ENCODE assay signal across 14 cellular contexts in the genomic region with DNA sequence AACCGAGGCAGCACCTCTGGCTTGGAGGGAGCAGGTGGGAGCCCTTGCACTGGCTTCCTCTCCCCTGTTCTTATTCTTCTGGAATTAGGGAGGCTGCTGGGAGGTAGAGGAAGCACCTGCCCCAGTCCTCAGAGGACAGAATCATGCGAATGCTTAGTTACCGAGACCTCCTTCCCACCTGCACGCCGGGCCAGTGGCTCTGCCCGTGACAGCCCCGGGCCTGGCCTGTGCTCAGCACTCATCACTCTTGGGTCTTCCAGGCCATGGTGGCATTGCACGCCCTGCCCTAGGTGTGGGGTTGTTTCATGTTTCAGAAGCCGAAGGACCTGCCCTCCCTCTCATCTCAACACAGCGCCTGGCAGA. TPM values are rescaled to one million over a fixed set of nuclear protein-coding genes. Genes with fewer than 3 reads are reported as not detected.
DNase-seq lines count a peak whose midpoint lies in the region; ATAC-seq and TF ChIP-seq lines count a peak whose summit lies in the region.
"Had no signal": no experiment of that assay in that cellular context is flagged by ENCODE, and none has a peak within 500 bp of the region (broad histone marks: within the 10 kb centered on the region; RNA-seq: fewer than 3 reads in every experiment).

No MANE protein-coding gene starts in this region.

- H3K4me1 Mint-ChIP-seq in T-helper 17 cell, result peaks cover 16% of the 10 kb centered on the region
- H3K4me1 Mint-ChIP-seq in mesothelial cell of epicardium, result peaks cover 41% of the 10 kb centered on the region

- DNase-seq in T-helper 17 cell (no peak), mesothelial cell of epicardium (ENCODE audit: low spot score in 2 of 2, unreplicated experiment in 2 of 2) (no peak), DMS 273 treated with DMSO at 0.1 percent for 48 hours (lab: John Stamatoyannopoulos, UW) (no peak), substantia nigra (lab: John Stamatoyannopoulos, UW) (no peak)
- no peak for DNase-seq in effector CD8-positive, alpha-beta T cell (lab: John Stamatoyannopoulos, UW)
- DNase-seq: activated CD4-positive, CD25-positive, alpha-beta regulatory T cell; NCI-H2171; occipital lobe had no signal

- no peaks in the 10 kb centered on the region for H3F3A ChIP-seq in DOHH2 (ENCODE audit: control insufficient read depth, insufficient read depth)

- no peaks in the 10 kb centered on the region for H3K36me3 ChIP-seq in DOHH2 (ENCODE audit: control insufficient read depth, low read length)
- H3K36me3 ChIP-seq: thoracic aorta had no signal

- H3K4me3 ChIP-seq in DOHH2 (ENCODE audit: low read length), result no peak overlapping the region
- H3K4me3 ChIP-seq: thoracic aorta had no signal

- H3K27ac Mint-ChIP-seq in T-helper 17 cell (peak overlapping the region; percentile 89), mesothelial cell of epicardium (peak overlapping the region; percentile 94)

- peaks cover 22% of the 10 kb centered on the region for H3K4me1 ChIP-seq in DOHH2 (ENCODE audit: control insufficient read depth, low read length)

- H3K36me3 Mint-ChIP-seq in T-helper 17 cell (ENCODE audit: low read depth) (no peaks in the 10 kb centered on the region), mesothelial cell of epicardium (no peaks in the 10 kb centered on the region)

- peaks cover 3% of the 10 kb centered on the region; the same call in 1 of the 2 replicates for H3K27me3 ChIP-seq in DOHH2 (ENCODE audit: control insufficient read depth, low read length)

- H3K27ac ChIP-seq in DOHH2 (ENCODE audit: low read depth, low read length) (peak overlapping the region; percentile 59), substantia nigra (ENCODE audit: low read depth, low read length, poor library complexity, severe bottlenecking) (no peak overlapping the region)
- H3K27ac ChIP-seq: epithelial cell of prostate, thoracic aorta had no signal

- H3K9me3 ChIP-seq in DOHH2 (ENCODE audit: control insufficient read depth, insufficient read depth, low read length), result no peaks in the 10 kb centered on the region
- peaks cover 2% of the 10 kb centered on the region for H3K9me3 ChIP-seq in T-helper 17 cell (ENCODE audit: control insufficient read depth, low read length, poor library complexity, severe bottlenecking)
- H3K9me3 ChIP-seq: thoracic aorta had no signal

- ATAC-seq in HG02588 (IDR thresholded peaks at IDR 0.05; ENCODE audit: unreplicated experiment) (peak; percentile 32), T-helper 17 cell (no peak), HG03354 (IDR thresholded peaks at IDR 0.05; ENCODE audit: poor library complexity, severe bottlenecking, unreplicated experiment) (no peak)
- ATAC-seq: HCT116 had no signal

- no peaks in the 10 kb centered on the region for H3K79me2 ChIP-seq in DOHH2 (ENCODE audit: control insufficient read depth, low read length)

- H3K4me2 ChIP-seq in DOHH2 (ENCODE audit: low read length), result peak overlapping the region; percentile 21

- H3K4me3 Mint-ChIP-seq in T-helper 17 cell (peak overlapping the region; percentile 83), mesothelial cell of epicardium (peak overlapping the region; percentile 31)

- TF ChIP-seq CTCF in DOHH2 (IDR thresholded peaks at IDR 0.05; ENCODE audit: low read depth, low read length, poor library complexity, severe bottlenecking), result no peak
- no peak for TF ChIP-seq CTCF in mesothelial cell of epicardium (IDR thresholded peaks at IDR 0.05; ENCODE audit: unreplicated experiment)

- H3K9me2 ChIP-seq in DOHH2 (replicated peaks; ENCODE audit: control insufficient read depth, low read length), result no peaks in the 10 kb centered on the region

- no peaks in the 10 kb centered on the region for H3K9me3 Mint-ChIP-seq in mesothelial cell of epicardium

- H3K27me3 Mint-ChIP-seq in T-helper 17 cell (peaks cover 57% of the 10 kb centered on the region), mesothelial cell of epicardium (ENCODE audit: low read depth) (peaks cover 17% of the 10 kb centered on the region)

- H4K20me1 ChIP-seq in DOHH2 (ENCODE audit: control insufficient read depth, insufficient read depth, low read depth, low read length), result no peaks in the 10 kb centered on the region

RNA-seq across cellular contexts. Expression of gene NKD2, which starts 45.3 kb away (rescaled TPM):
- not detected for total RNA-seq in T-helper 17 cell
- total RNA-seq in mesothelial cell of epicardium, result 52.8 to 65.1 TPM (median 63.4 TPM) in 3 replicates

Comparison
In these comparisons a context has a peak if more than half of its experiments do, and no peak if none do; other contexts are left out.
1. RNA of gene NKD2, which starts 45.3 kb away (total RNA-seq): 52.8 to 65.1 TPM in mesothelial cell of epicardium; not detected in T-helper 17 cell; every median in the first group is over 10 times any median in the second.